ENCODE assay signal across 14 cellular contexts in genomic region chr4:172546782-172547181, GRCh38.
DNase-seq lines count a peak whose midpoint lies in the region; ATAC-seq lines count a peak whose summit lies in the region.
"Had no signal": no experiment of that assay in that cellular context is flagged by ENCODE, and none has a peak within 500 bp of the region (broad histone marks: within the 10 kb centered on the region; RNA-seq: fewer than 3 reads in every experiment).

No MANE protein-coding gene starts in this region.

- ATAC-seq in GM18907 (IDR thresholded peaks at IDR 0.05; ENCODE audit: unreplicated experiment): peak; percentile 86
- peak; percentile 95 for ATAC-seq in GM21526 (IDR thresholded peaks at IDR 0.05; ENCODE audit: low FRiP score, unreplicated experiment)
- peak; percentile 82 for ATAC-seq in HG03159 (IDR thresholded peaks at IDR 0.05; ENCODE audit: unreplicated experiment)
- peak; percentile 78 for ATAC-seq in memory B cell (ENCODE audit: low read depth)
- ATAC-seq: foreskin keratinocyte had no signal

- H3K27me3 Mint-ChIP-seq in memory B cell: no peaks in the 10 kb centered on the region

- no peak overlapping the region for H3K27ac Mint-ChIP-seq in memory B cell

- no peaks in the 10 kb centered on the region for H3K36me3 Mint-ChIP-seq in memory B cell

- H3K9me3 Mint-ChIP-seq in memory B cell: peaks cover 1% of the 10 kb centered on the region

- H3K4me3 Mint-ChIP-seq in memory B cell: no peak overlapping the region

- peaks cover 4% of the 10 kb centered on the region for H3K4me1 Mint-ChIP-seq in memory B cell

- DNase-seq in memory B cell (ENCODE audit: low spot score in 2 of 2) (no peak), AG08396 (ENCODE audit: low spot score) (no peak), NCI-H2196 (lab: John Stamatoyannopoulos, UW; ENCODE audit: unreplicated experiment) (no peak)
- no peak for DNase-seq in central memory CD4-positive, alpha-beta T cell
- DNase-seq: activated T-cell treated with anti-CD3 and anti-CD28 coated beads, Interleukin-2, amount 50 U/mL, for 1 hour; effector CD8-positive, alpha-beta T cell; foreskin keratinocyte; islet precursor cell; NCI-H1694; retina; substantia nigra had no signal
